In the genomic region with DNA sequence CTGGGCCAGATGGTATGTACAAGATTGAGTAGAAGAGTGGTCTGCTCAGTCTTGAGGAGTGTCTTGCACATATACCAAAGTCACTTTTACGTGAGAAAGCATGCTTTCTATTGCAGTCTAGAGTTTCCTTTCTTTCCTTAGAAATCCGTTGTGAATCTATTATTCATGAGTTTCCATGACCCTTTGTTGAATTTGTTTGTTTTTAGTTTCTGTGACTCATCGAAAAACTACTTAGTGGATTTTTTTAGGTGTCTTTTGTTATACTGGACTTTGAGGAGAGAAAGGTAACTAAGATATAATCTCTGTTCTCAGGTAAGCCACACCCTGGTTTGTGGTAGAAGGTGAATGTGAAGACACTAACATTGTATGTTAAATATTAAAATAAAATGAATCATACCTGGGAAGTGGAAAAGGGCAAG, we compare ENCODE assay signal across 1 cellular context.
TF ChIP-seq lines count a peak whose summit lies in the region.

No MANE protein-coding gene starts in this region.

TF ChIP-seq in H1, 55 proteins besides CTCF, POLR2A, EP300 and RAD21 (continued from another document):
- TF ChIP-seq, protein P1, sequence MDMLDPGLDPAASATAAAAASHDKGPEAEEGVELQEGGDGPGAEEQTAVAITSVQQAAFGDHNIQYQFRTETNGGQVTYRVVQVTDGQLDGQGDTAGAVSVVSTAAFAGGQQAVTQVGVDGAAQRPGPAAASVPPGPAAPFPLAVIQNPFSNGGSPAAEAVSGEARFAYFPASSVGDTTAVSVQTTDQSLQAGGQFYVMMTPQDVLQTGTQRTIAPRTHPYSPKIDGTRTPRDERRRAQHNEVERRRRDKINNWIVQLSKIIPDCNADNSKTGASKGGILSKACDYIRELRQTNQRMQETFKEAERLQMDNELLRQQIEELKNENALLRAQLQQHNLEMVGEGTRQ (IDR thresholded peaks at IDR 0.05; ENCODE audit: low read length) = no peak
- TF ChIP-seq TEAD4 (IDR thresholded peaks at IDR 0.05; ENCODE audit: low read depth, low read length) = no peak
- no peak for TF ChIP-seq ASH2L (IDR thresholded peaks at IDR 0.05; ENCODE audit: low read length)
- TF ChIP-seq CBX5 (IDR thresholded peaks at IDR 0.05; ENCODE audit: low read depth, low read length) = no peak
- no peak for TF ChIP-seq CREB1 (IDR thresholded peaks at IDR 0.05)
- no peak for TF ChIP-seq JUND (IDR thresholded peaks at IDR 0.05; ENCODE audit: low read length)
- no peak for TF ChIP-seq YY1 (IDR thresholded peaks at IDR 0.05; ENCODE audit: low read depth, low read length)
- no peak for TF ChIP-seq JUN (IDR thresholded peaks at IDR 0.05; ENCODE audit: low read depth, low read length)
- no peak for TF ChIP-seq TAF1 (IDR thresholded peaks at IDR 0.05; ENCODE audit: low read depth, low read length)
